Comparison of ENCODE assay signal across 1 cellular context in genomic region chr15:59528965-59529402, GRCh38.
TF ChIP-seq lines count a peak whose summit lies in the region.

No MANE protein-coding gene starts in this region.

TF ChIP-seq in GM23338, 12 proteins besides CTCF, POLR2A, EP300 and RAD21 (continued from another document):
- TF ChIP-seq ZNF462 (CRISPR knock-in tag; IDR thresholded peaks at IDR 0.05) (no peak), EZH2phosphoT487 (IDR thresholded peaks at IDR 0.05; ENCODE audit: unreplicated experiment) (no peak), STAT1 (IDR thresholded peaks at IDR 0.05; ENCODE audit: unreplicated experiment) (no peak), EZH2 (IDR thresholded peaks at IDR 0.05; ENCODE audit: low read depth, unreplicated experiment) (no peak), CREB1 (CRISPR knock-in tag; IDR thresholded peaks at IDR 0.05; ENCODE audit: low read depth) (no peak)
